Comparison of ENCODE assay signal across 10 cellular contexts in genomic region chr3:17183951-17184550, GRCh38.
DNase-seq lines count a peak whose midpoint lies in the region; ATAC-seq, FAIRE-seq and TF ChIP-seq lines count a peak whose summit lies in the region.
"Had no signal": no experiment of that assay in that cellular context is flagged by ENCODE, and none has a peak within 500 bp of the region (broad histone marks: within the 10 kb centered on the region; RNA-seq: fewer than 3 reads in every experiment).

No MANE protein-coding gene starts in this region.

- H2BK5ac ChIP-seq in mesendoderm (ENCODE audit: low read length): no peak overlapping the region

- CTCF ChIA-PET in K562 (lab: Yijun Ruan, JAX; ENCODE audit: low intra/inter-chr PET ratio): no interaction called here

- H3K27ac ChIP-seq in K562 (ENCODE audit: extremely low read depth, low read depth, low read length): no peak overlapping the region
- H3K27ac ChIP-seq in mesendoderm (ENCODE audit: low read depth, low read length): no peak overlapping the region
- no peak overlapping the region for H3K27ac ChIP-seq in heart left ventricle
- H3K27ac ChIP-seq: ascending aorta, esophagus muscularis mucosa had no signal

- no peak overlapping the region for H3K56ac ChIP-seq in mesendoderm (ENCODE audit: low read length)

- FAIRE-seq in K562 (lab: Jason Lieb, UNC): no peak

- no peak overlapping the region for H4K5ac ChIP-seq in mesendoderm (ENCODE audit: low read length)

- TF ChIP-seq RAD21 in K562 (CRISPR knock-in tag; conservative IDR thresholded peaks at IDR 0.05 in 1 of 2, IDR thresholded peaks at IDR 0.05 in 1 of 2): no peak

- no peak overlapping the region for H2AFZ ChIP-seq in K562 (ENCODE audit: low read depth, low read length)

- H3K79me2 ChIP-seq in K562 (ENCODE audit: control insufficient read depth, insufficient read depth, low read length): no peaks in the 10 kb centered on the region
- H3K79me2 ChIP-seq in mesendoderm (ENCODE audit: control insufficient read depth, insufficient read depth, low read length): no peaks in the 10 kb centered on the region

- no peaks in the 10 kb centered on the region for H3K79me1 ChIP-seq in mesendoderm (ENCODE audit: low read length)

- POLR2A ChIA-PET in K562 (lab: Yijun Ruan, JAX): interaction anchor here (1.0 kb wide), 2 partner anchors 16 to 20 kb away, joined by 3 to 4 read pairs; no protein-coding TSS in a partner anchor

- intact Hi-C loops in K562 (cut with micrococcal nuclease): no loop called here
- intact Hi-C loops in heart left ventricle (cut with DNase I): no loop called here

- no peak overlapping the region for H3K23ac ChIP-seq in mesendoderm (ENCODE audit: low read length)

- H2AK5ac ChIP-seq in mesendoderm (ENCODE audit: low read length): no peak overlapping the region

- H3K9ac ChIP-seq in K562 (ENCODE audit: insufficient read depth in 1 of 2, low read depth in 2 of 2, low read length in 2 of 2) (no peak overlapping the region), mesendoderm (ENCODE audit: low read length) (no peak overlapping the region)

- ATAC-seq in K562: peak; percentile 74
- no peak for ATAC-seq in heart left ventricle
- ATAC-seq in HG03025 (IDR thresholded peaks at IDR 0.05; ENCODE audit: low FRiP score, unreplicated experiment): no peak

- peaks cover 0 to 3% of the 10 kb centered on the region in 2 experiments; a peak in 2 of 5 replicates for H3K4me1 ChIP-seq in K562 (replicated peaks in 1 of 2; ENCODE audit: control insufficient read depth in 2 of 2, insufficient read depth in 2 of 2, low read length in 2 of 2)
- H3K4me1 ChIP-seq in mesendoderm (ENCODE audit: control insufficient read depth, low read depth, low read length): no peaks in the 10 kb centered on the region
- peaks cover 0 to 40% (median 20%) of the 10 kb centered on the region in 12 donors for H3K4me1 ChIP-seq in heart left ventricle

- no peak for TF ChIP-seq EP300 in K562 (IDR thresholded peaks at IDR 0.05; ENCODE audit: low read length)

- H4K20me1 ChIP-seq in K562 (replicated peaks; ENCODE audit: control insufficient read depth, insufficient read depth, low read length): no peaks in the 10 kb centered on the region

- H3K4ac ChIP-seq in mesendoderm (ENCODE audit: low read depth, low read length): no peak overlapping the region

- DNase-seq in EL (peak; percentile 43), HS-5 (ENCODE audit: low read depth) (peak; percentile 22), K562 (ENCODE audit: extremely low read depth in 1 of 4, low spot score in 3 of 4) (peak; percentile 24 to 30 (median 28)), mesendoderm (peak; percentile 11), amniotic stem cell (lab: John Stamatoyannopoulos, UW) (no peak), heart left ventricle (no peak)
- DNase-seq: NCI-H1694 treated with DMSO at 0.1 percent for 48 hours had no signal

- H3K9me3 ChIP-seq in K562 (replicated peaks; ENCODE audit: control insufficient read depth, insufficient read depth, low read depth, low read length) (no peaks in the 10 kb centered on the region), heart left ventricle (no peaks in the 10 kb centered on the region)
- H3K9me3 ChIP-seq: ascending aorta, esophagus muscularis mucosa had no signal

- H2BK120ac ChIP-seq in mesendoderm (ENCODE audit: low read depth, low read length): no peak overlapping the region

- no peak overlapping the region for H2BK15ac ChIP-seq in mesendoderm (replicated peaks; ENCODE audit: low read depth)

- H3K4me3 ChIP-seq in K562: no peak overlapping the region
- no peak overlapping the region for H3K4me3 ChIP-seq in mesendoderm (ENCODE audit: low read length)
- H3K4me3 ChIP-seq in heart left ventricle: no peak overlapping the region
- H3K4me3 ChIP-seq: ascending aorta, esophagus muscularis mucosa had no signal

- no peak overlapping the region for H3K4me2 ChIP-seq in K562 (ENCODE audit: insufficient read depth, low read length)
- H3K4me2 ChIP-seq in mesendoderm (ENCODE audit: low read length): no peak overlapping the region

- no peak for TF ChIP-seq CTCF in K562 (IDR thresholded peaks at IDR 0.05 in 2 of 3, conservative IDR thresholded peaks at IDR 0.05 in 1 of 3; ENCODE audit: insufficient read depth in 2 of 3, low read depth in 1 of 3, low read length in 3 of 3)
- TF ChIP-seq CTCF in heart left ventricle (IDR thresholded peaks at IDR 0.05): no peak

- no peaks in the 10 kb centered on the region for H3K27me3 ChIP-seq in K562 (ENCODE audit: control insufficient read depth in 2 of 2, insufficient read depth in 2 of 2, low read length in 2 of 2)
- H3K27me3 ChIP-seq in mesendoderm (ENCODE audit: insufficient read depth, low read length, poor library complexity): no peaks in the 10 kb centered on the region
- no peaks in the 10 kb centered on the region for H3K27me3 ChIP-seq in heart left ventricle
- H3K27me3 ChIP-seq: ascending aorta, esophagus muscularis mucosa had no signal

- H4K8ac ChIP-seq in mesendoderm (ENCODE audit: low read depth, low read length): no peak overlapping the region

- H3K9me1 ChIP-seq in K562 (ENCODE audit: control insufficient read depth, insufficient read depth, low read length): no peaks in the 10 kb centered on the region

- no TSS peak for BruUV-seq in K562 (replicated peaks; lab: Mats Ljungman, UMichigan)

- H3K36me3 ChIP-seq in K562 (ENCODE audit: control insufficient read depth, insufficient read depth, low read length): no peaks in the 10 kb centered on the region
- H3K36me3 ChIP-seq in mesendoderm (ENCODE audit: control insufficient read depth, insufficient read depth, low read length): no peaks in the 10 kb centered on the region
- peaks cover 0 to 24% (median 18%) of the 10 kb centered on the region in 9 donors for H3K36me3 ChIP-seq in heart left ventricle

- TF ChIP-seq POLR2A in K562 (conservative IDR thresholded peaks at IDR 0.05) (no peak), heart left ventricle (IDR thresholded peaks at IDR 0.05) (no peak)

- in situ Hi-C loops in K562 (cut with MboI): no loop called here

- no peak overlapping the region for H3K18ac ChIP-seq in mesendoderm (ENCODE audit: low read length)

TF ChIP-seq in K562, 482 proteins besides CTCF, POLR2A, EP300 and RAD21 (continues in another document):
- TF ChIP-seq SP2 (IDR thresholded peaks at IDR 0.05; ENCODE audit: extremely low read depth, low read depth, low read length, poor library complexity, severe bottlenecking) (no peak), RBM39 (optimal IDR thresholded peaks at IDR 0.05; ENCODE audit: low read depth, low read length) (no peak), ZNF407 (IDR thresholded peaks at IDR 0.05; ENCODE audit: low read depth) (no peak), NR4A1 (CRISPR knock-in tag; IDR thresholded peaks at IDR 0.05) (no peak), NR4A1 (tag; IDR thresholded peaks at IDR 0.05) (no peak), TRIM28 (IDR thresholded peaks at IDR 0.05) (no peak), ZNF212 (CRISPR knock-in tag; IDR thresholded peaks at IDR 0.05) (no peak), NBN (IDR thresholded peaks at IDR 0.05; ENCODE audit: low read depth) (no peak), ZNF586 (CRISPR knock-in tag; conservative IDR thresholded peaks at IDR 0.05) (no peak), SNIP1 (IDR thresholded peaks at IDR 0.05; ENCODE audit: low read depth) (no peak)

Comparison
In these comparisons a context has a peak if more than half of its experiments do, and no peak if none do; other contexts are left out.
1. DNase-seq: peak in EL (single experiment), HS-5 (single experiment), K562 (4 of 4) and mesendoderm (single experiment); none in amniotic stem cell (single experiment) and heart left ventricle (0 of 5).